ENCODE assay signal across 15 cellular contexts in the genomic region with DNA sequence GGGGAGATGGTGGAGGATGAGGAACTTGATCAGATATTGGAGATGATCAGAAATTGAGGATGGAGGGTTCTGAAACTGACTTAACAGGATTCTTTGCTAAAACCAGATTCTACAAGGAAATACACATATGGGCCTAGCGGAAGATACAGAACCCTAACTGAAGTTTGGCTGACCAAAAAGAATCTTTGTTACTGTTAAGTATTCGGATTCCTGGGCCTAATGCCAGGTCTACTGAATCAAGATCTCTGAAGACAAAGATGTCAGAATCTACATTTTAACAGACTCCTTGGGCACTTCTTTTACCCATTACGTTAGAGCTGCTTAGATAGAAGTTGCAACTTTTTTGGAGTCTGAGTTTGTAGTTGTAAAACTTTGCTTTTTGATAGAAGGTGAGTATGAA.
DNase-seq lines count a peak whose midpoint lies in the region; ATAC-seq and TF ChIP-seq lines count a peak whose summit lies in the region.
"Had no signal": no experiment of that assay in that cellular context is flagged by ENCODE, and none has a peak within 500 bp of the region (broad histone marks: within the 10 kb centered on the region; RNA-seq: fewer than 3 reads in every experiment).

No MANE protein-coding gene starts in this region.

- TF ChIP-seq CTCF in Calu3 (IDR thresholded peaks at IDR 0.05; ENCODE audit: unreplicated experiment) (no peak), fibroblast of lung (conservative IDR thresholded peaks at IDR 0.05 in 1 of 2, IDR thresholded peaks at IDR 0.05 in 1 of 2; ENCODE audit: low read depth in 1 of 2, low read length in 2 of 2) (no peak), osteocyte (IDR thresholded peaks at IDR 0.05) (no peak)

- H3K79me2 ChIP-seq in fibroblast of lung (ENCODE audit: control insufficient read depth, insufficient read depth, low read length): peaks cover 47% of the 10 kb centered on the region

- CTCF ChIA-PET in Calu3 (lab: Charles Lee): interaction anchor here (0.7 kb wide), 1 partner anchor 47 kb away, joined by 3 read pairs; no protein-coding TSS in a partner anchor

- no peaks in the 10 kb centered on the region for H3K9me3 Mint-ChIP-seq in Calu3 (ENCODE audit: low read depth, unreplicated experiment)
- no peaks in the 10 kb centered on the region for H3K9me3 Mint-ChIP-seq in osteocyte (ENCODE audit: unreplicated experiment)
- H3K9me3 Mint-ChIP-seq: activated naive CD4-positive, alpha-beta T cell treated with anti-CD3 and anti-CD28 coated beads, Interleukin-2, amount 50 U/mL, for 24 hours; activated T-cell treated with anti-CD3 and anti-CD28 coated beads, Interleukin-2, amount 50 U/mL, for 24 hours had no signal

- no peak overlapping the region for H2AFZ ChIP-seq in fibroblast of lung (ENCODE audit: low read length)

- H3K27ac ChIP-seq in fibroblast of lung (ENCODE audit: insufficient read depth, low read length): no peak overlapping the region
- H3K27ac ChIP-seq: suprapubic skin had no signal

- peaks cover 71% of the 10 kb centered on the region for H3K36me3 Mint-ChIP-seq in Calu3 (ENCODE audit: insufficient read depth, unreplicated experiment)
- peaks cover 7% of the 10 kb centered on the region for H3K36me3 Mint-ChIP-seq in osteocyte (ENCODE audit: unreplicated experiment)

- no TSS peak for BruUV-seq in Calu3 (replicated peaks; lab: Mats Ljungman, UMichigan)

- H3K4me3 Mint-ChIP-seq in Calu3 (ENCODE audit: low read depth, unreplicated experiment) (no peak overlapping the region), osteocyte (ENCODE audit: unreplicated experiment) (no peak overlapping the region)
- H3K4me3 Mint-ChIP-seq: activated naive CD4-positive, alpha-beta T cell treated with anti-CD3 and anti-CD28 coated beads, Interleukin-2, amount 50 U/mL, for 24 hours; activated T-cell treated with anti-CD3 and anti-CD28 coated beads, Interleukin-2, amount 50 U/mL, for 24 hours had no signal

- H4K20me1 ChIP-seq in fibroblast of lung (ENCODE audit: control insufficient read depth, extremely low read depth, insufficient read depth, low read length): peaks cover 5% of the 10 kb centered on the region

- peak overlapping the region; percentile 26 for H3K27ac Mint-ChIP-seq in Calu3 (ENCODE audit: unreplicated experiment)
- H3K27ac Mint-ChIP-seq in osteocyte (ENCODE audit: unreplicated experiment): peak overlapping the region; percentile 46
- H3K27ac Mint-ChIP-seq: activated naive CD4-positive, alpha-beta T cell treated with anti-CD3 and anti-CD28 coated beads, Interleukin-2, amount 50 U/mL, for 24 hours; activated T-cell treated with anti-CD3 and anti-CD28 coated beads, Interleukin-2, amount 50 U/mL, for 24 hours had no signal

- intact Hi-C loops in Calu3 (cut with micrococcal nuclease; ENCODE audit: unreplicated experiment): no loop called here

- H3K27me3 ChIP-seq in adipocyte (replicated peaks; ENCODE audit: control insufficient read depth, insufficient read depth, low read length) (no peaks in the 10 kb centered on the region), fibroblast of lung (ENCODE audit: control insufficient read depth, insufficient read depth, low read length) (no peaks in the 10 kb centered on the region)
- H3K27me3 ChIP-seq: suprapubic skin had no signal

- H3K4me2 ChIP-seq in fibroblast of lung (ENCODE audit: extremely low read depth, insufficient read depth, low read length): no peak overlapping the region

- H3K4me1 ChIP-seq in adipocyte (ENCODE audit: control insufficient read depth, insufficient read depth, low read length) (peaks cover 53% of the 10 kb centered on the region), fibroblast of lung (ENCODE audit: control insufficient read depth, extremely low read depth, insufficient read depth, low read length) (peaks cover 26% of the 10 kb centered on the region)

- peaks cover 5% of the 10 kb centered on the region for H3K36me3 ChIP-seq in adipocyte (ENCODE audit: control insufficient read depth, insufficient read depth, low read length, severe bottlenecking)
- no peaks in the 10 kb centered on the region for H3K36me3 ChIP-seq in fibroblast of lung (ENCODE audit: control insufficient read depth, insufficient read depth, low read length)
- H3K36me3 ChIP-seq: suprapubic skin had no signal

- H3K4me1 Mint-ChIP-seq in Calu3 (ENCODE audit: low read depth, unreplicated experiment): peaks cover 67% of the 10 kb centered on the region
- peaks cover 71% of the 10 kb centered on the region for H3K4me1 Mint-ChIP-seq in osteocyte (ENCODE audit: unreplicated experiment)

- DNase-seq in Calu3 (no peak), adipocyte (ENCODE audit: low read depth) (peak; percentile 69), fibroblast of lung (ENCODE audit: low read depth in 2 of 2) (peak; percentile 69 to 85), osteocyte (ENCODE audit: extremely low spot score, unreplicated experiment) (no peak), NCI-H2029 (lab: John Stamatoyannopoulos, UW) (no peak), NCI-H446 treated with DMSO at 0.1 percent for 48 hours (lab: John Stamatoyannopoulos, UW) (no peak)
- no peak for DNase-seq in stimulated activated naive CD4-positive, alpha-beta T cell treated with Interleukin-2 at 50 U/mL for 16 hours (lab: John Stamatoyannopoulos, UW)
- DNase-seq: activated CD4-positive, alpha-beta T cell treated with anti-CD3 and anti-CD28 coated beads, Interleukin-2, amount 50 U/mL, for 48 hours; activated T-cell treated with anti-CD3 and anti-CD28 coated beads, Interleukin-2, amount 50 U/mL, for 24 hours; central memory CD4-positive, alpha-beta T cell; NCI-H2107; right cardiac atrium had no signal

- no peak for ATAC-seq in GM18511 (IDR thresholded peaks at IDR 0.05; ENCODE audit: unreplicated experiment)

- H3K27me3 Mint-ChIP-seq in Calu3 (ENCODE audit: unreplicated experiment): no peaks in the 10 kb centered on the region
- H3K27me3 Mint-ChIP-seq in osteocyte (ENCODE audit: unreplicated experiment): no peaks in the 10 kb centered on the region
- H3K27me3 Mint-ChIP-seq: activated naive CD4-positive, alpha-beta T cell treated with anti-CD3 and anti-CD28 coated beads, Interleukin-2, amount 50 U/mL, for 24 hours; activated T-cell treated with anti-CD3 and anti-CD28 coated beads, Interleukin-2, amount 50 U/mL, for 24 hours had no signal

- H3K4me3 ChIP-seq in adipocyte (ENCODE audit: low read length) (no peak overlapping the region), fibroblast of lung (replicated peaks in 1 of 4; ENCODE audit: control extremely low read depth in 1 of 4, insufficient read depth in 1 of 4, low read depth in 3 of 4, low read length in 4 of 4) (no peak overlapping the region)
- H3K4me3 ChIP-seq: suprapubic skin had no signal

- H3K9ac ChIP-seq in adipocyte (ENCODE audit: low read length) (no peak overlapping the region), fibroblast of lung (ENCODE audit: insufficient read depth, low read length) (no peak overlapping the region)

- no peaks in the 10 kb centered on the region for H3K9me3 ChIP-seq in adipocyte (ENCODE audit: control insufficient read depth, low read length)
- no peaks in the 10 kb centered on the region for H3K9me3 ChIP-seq in fibroblast of lung (ENCODE audit: control insufficient read depth, insufficient read depth, low read depth, low read length)
- H3K9me3 ChIP-seq: suprapubic skin had no signal

Comparison
In these comparisons a context has a peak if more than half of its experiments do, and no peak if none do; other contexts are left out.
1. DNase-seq: peak in adipocyte (single experiment) and fibroblast of lung (2 of 2); none in Calu3 (single experiment), osteocyte (single experiment), NCI-H2029 (single experiment), NCI-H446 treated with DMSO at 0.1 percent for 48 hours (single experiment) and stimulated activated naive CD4-positive, alpha-beta T cell treated with Interleukin-2 at 50 U/mL for 16 hours (single experiment).